1 cellular context compared by ENCODE assay signal in the genomic region with DNA sequence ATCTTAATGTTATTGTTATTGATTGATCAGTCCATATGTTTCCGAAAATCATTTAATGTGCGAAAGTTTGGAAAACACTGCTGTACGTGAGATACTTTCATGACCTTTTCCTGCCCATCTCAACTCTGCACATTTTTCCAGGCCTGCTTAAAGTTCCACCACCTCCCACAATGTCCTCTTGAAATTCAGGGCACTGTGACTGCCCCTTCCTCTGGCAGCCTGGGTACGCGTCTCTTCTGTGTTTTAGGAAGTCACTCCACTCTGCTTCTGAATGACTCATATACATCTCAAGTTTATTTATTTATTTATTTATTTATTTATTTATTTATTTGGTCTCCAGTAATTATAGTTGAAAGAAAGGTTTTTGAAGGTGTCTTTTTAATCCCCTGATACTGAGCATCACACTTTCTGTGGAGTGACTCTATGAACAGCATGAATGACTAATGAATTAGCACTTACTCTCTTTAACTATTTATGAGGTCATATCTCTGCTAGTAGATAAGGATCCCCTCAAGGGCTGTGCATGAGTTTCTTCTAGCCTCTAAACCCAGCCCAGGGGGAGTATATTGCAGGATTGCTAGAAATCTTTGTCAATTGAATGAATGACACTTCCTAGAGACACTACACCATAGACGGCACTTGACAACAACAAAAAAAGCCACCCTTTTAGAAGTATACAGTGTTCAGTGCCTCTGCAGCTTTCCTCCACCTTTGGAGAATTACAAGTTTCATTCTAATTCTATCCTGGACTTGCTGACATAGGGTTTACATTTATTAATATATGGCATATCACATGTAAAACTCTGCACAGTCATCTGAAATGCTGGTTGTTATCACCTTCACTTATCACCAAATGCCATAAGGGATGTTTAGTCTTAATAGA.
A peak's percentile ranks its signal among the peaks of the same experiment; 100 is the strongest.
TF ChIP-seq lines count a peak whose summit lies in the region.

No MANE protein-coding gene starts in this region.

TF ChIP-seq in HEK293, 187 proteins besides CTCF, POLR2A, EP300 and RAD21 (continued from another document and continues in another):
- TF ChIP-seq, protein P1, sequence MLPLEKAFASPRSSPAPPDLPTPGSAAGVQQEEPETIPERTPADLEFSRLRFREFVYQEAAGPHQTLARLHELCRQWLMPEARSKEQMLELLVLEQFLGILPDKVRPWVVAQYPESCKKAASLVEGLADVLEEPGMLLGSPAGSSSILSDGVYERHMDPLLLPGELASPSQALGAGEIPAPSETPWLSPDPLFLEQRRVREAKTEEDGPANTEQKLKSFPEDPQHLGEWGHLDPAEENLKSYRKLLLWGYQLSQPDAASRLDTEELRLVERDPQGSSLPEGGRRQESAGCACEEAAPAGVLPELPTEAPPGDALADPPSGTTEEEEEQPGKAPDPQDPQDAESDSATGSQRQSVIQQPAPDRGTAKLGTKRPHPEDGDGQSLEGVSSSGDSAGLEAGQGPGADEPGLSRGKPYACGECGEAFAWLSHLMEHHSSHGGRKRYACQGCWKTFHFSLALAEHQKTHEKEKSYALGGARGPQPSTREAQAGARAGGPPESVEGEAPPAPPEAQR (tag by site-specific recombination; IDR thresholded peaks at IDR 0.05): no peak
- TF ChIP-seq MZF1 (tag by site-specific recombination; IDR thresholded peaks at IDR 0.05; ENCODE audit: borderline replicate concordance): peak; percentile 79
- TF ChIP-seq ZNF394 (tag by site-specific recombination; IDR thresholded peaks at IDR 0.05; ENCODE audit: borderline replicate concordance): peak; percentile 88
- TF ChIP-seq ZFP37 (tag by site-specific recombination; IDR thresholded peaks at IDR 0.05): no peak
- TF ChIP-seq ZSCAN16 (tag by site-specific recombination; IDR thresholded peaks at IDR 0.05): no peak
- TF ChIP-seq ZNF555 (tag by site-specific recombination; conservative IDR thresholded peaks at IDR 0.05): peak; percentile 42; the same call in 1 of the 2 replicates
- no peak for TF ChIP-seq ZNF830 (tag by site-specific recombination; IDR thresholded peaks at IDR 0.05; ENCODE audit: low read depth)
- 0 out of 2 replicates have a peak, but pooled peaks have one; percentile 34 for TF ChIP-seq ZBTB8A (tag by site-specific recombination; IDR thresholded peaks at IDR 0.05)
- no peak for TF ChIP-seq ZNF654 (tag by site-specific recombination; IDR thresholded peaks at IDR 0.05; ENCODE audit: low read depth)
- TF ChIP-seq ZNF629 (tag by site-specific recombination; IDR thresholded peaks at IDR 0.05): peak; percentile 63
- TF ChIP-seq ZNF660 (tag by site-specific recombination; IDR thresholded peaks at IDR 0.05): peak; percentile 62; the same call in 1 of the 2 replicates
- TF ChIP-seq, protein P2, sequence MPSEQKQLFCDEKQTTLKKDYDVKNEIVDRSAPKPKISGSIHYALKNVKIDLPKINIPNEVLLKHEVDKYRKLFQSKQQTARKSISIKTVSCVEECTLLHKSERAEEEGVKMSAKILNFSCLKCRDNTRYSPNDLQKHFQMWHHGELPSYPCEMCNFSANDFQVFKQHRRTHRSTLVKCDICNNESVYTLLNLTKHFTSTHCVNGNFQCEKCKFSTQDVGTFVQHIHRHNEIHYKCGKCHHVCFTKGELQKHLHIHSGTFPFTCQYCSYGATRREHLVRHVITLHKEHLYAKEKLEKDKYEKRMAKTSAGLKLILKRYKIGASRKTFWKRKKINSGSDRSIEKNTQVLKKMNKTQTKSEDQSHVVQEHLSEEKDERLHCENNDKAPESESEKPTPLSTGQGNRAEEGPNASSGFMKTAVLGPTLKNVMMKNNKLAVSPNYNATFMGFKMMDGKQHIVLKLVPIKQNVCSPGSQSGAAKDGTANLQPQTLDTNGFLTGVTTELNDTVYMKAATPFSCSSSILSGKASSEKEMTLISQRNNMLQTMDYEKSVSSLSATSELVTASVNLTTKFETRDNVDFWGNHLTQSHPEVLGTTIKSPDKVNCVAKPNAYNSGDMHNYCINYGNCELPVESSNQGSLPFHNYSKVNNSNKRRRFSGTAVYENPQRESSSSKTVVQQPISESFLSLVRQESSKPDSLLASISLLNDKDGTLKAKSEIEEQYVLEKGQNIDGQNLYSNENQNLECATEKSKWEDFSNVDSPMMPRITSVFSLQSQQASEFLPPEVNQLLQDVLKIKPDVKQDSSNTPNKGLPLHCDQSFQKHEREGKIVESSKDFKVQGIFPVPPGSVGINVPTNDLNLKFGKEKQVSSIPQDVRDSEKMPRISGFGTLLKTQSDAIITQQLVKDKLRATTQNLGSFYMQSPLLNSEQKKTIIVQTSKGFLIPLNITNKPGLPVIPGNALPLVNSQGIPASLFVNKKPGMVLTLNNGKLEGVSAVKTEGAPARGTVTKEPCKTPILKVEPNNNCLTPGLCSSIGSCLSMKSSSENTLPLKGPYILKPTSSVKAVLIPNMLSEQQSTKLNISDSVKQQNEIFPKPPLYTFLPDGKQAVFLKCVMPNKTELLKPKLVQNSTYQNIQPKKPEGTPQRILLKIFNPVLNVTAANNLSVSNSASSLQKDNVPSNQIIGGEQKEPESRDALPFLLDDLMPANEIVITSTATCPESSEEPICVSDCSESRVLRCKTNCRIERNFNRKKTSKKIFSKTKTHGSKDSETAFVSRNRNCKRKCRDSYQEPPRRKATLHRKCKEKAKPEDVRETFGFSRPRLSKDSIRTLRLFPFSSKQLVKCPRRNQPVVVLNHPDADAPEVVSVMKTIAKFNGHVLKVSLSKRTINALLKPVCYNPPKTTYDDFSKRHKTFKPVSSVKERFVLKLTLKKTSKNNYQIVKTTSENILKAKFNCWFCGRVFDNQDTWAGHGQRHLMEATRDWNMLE (tag by site-specific recombination; conservative IDR thresholded peaks at IDR 0.05; ENCODE audit: low read depth): peak; percentile 84
- TF ChIP-seq, protein P3, sequence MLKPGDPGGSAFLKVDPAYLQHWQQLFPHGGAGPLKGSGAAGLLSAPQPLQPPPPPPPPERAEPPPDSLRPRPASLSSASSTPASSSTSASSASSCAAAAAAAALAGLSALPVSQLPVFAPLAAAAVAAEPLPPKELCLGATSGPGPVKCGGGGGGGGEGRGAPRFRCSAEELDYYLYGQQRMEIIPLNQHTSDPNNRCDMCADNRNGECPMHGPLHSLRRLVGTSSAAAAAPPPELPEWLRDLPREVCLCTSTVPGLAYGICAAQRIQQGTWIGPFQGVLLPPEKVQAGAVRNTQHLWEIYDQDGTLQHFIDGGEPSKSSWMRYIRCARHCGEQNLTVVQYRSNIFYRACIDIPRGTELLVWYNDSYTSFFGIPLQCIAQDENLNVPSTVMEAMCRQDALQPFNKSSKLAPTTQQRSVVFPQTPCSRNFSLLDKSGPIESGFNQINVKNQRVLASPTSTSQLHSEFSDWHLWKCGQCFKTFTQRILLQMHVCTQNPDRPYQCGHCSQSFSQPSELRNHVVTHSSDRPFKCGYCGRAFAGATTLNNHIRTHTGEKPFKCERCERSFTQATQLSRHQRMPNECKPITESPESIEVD (tag by site-specific recombination; IDR thresholded peaks at IDR 0.05): no peak
- no peak for TF ChIP-seq ZNF354C (tag by site-specific recombination; IDR thresholded peaks at IDR 0.05; ENCODE audit: borderline replicate concordance, low read depth)
- TF ChIP-seq ZIC2 (tag by site-specific recombination; IDR thresholded peaks at IDR 0.05): no peak
- no peak for TF ChIP-seq ZNF530 (tag by site-specific recombination; IDR thresholded peaks at IDR 0.05; ENCODE audit: low read depth)
- TF ChIP-seq ZNF114 (tag by site-specific recombination; IDR thresholded peaks at IDR 0.05): no peak
- TF ChIP-seq ZNF366 (tag by site-specific recombination; conservative IDR thresholded peaks at IDR 0.05): no peak
- TF ChIP-seq, protein P4, sequence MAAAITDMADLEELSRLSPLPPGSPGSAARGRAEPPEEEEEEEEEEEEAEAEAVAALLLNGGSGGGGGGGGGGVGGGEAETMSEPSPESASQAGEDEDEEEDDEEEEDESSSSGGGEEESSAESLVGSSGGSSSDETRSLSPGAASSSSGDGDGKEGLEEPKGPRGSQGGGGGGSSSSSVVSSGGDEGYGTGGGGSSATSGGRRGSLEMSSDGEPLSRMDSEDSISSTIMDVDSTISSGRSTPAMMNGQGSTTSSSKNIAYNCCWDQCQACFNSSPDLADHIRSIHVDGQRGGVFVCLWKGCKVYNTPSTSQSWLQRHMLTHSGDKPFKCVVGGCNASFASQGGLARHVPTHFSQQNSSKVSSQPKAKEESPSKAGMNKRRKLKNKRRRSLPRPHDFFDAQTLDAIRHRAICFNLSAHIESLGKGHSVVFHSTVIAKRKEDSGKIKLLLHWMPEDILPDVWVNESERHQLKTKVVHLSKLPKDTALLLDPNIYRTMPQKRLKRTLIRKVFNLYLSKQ (tag by site-specific recombination; IDR thresholded peaks at IDR 0.05; ENCODE audit: borderline replicate concordance): no peak
- TF ChIP-seq, protein P5, sequence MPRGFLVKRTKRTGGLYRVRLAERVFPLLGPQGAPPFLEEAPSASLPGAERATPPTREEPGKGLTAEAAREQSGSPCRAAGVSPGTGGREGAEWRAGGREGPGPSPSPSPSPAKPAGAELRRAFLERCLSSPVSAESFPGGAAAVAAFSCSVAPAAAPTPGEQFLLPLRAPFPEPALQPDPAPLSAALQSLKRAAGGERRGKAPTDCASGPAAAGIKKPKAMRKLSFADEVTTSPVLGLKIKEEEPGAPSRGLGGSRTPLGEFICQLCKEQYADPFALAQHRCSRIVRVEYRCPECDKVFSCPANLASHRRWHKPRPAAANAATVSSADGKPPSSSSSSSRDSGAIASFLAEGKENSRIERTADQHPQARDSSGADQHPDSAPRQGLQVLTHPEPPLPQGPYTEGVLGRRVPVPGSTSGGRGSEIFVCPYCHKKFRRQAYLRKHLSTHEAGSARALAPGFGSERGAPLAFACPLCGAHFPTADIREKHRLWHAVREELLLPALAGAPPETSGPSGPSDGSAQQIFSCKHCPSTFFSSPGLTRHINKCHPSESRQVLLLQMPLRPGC (tag by site-specific recombination; IDR thresholded peaks at IDR 0.05): no peak
- TF ChIP-seq ZNF501 (tag by site-specific recombination; IDR thresholded peaks at IDR 0.05): no peak
- TF ChIP-seq, protein P6, sequence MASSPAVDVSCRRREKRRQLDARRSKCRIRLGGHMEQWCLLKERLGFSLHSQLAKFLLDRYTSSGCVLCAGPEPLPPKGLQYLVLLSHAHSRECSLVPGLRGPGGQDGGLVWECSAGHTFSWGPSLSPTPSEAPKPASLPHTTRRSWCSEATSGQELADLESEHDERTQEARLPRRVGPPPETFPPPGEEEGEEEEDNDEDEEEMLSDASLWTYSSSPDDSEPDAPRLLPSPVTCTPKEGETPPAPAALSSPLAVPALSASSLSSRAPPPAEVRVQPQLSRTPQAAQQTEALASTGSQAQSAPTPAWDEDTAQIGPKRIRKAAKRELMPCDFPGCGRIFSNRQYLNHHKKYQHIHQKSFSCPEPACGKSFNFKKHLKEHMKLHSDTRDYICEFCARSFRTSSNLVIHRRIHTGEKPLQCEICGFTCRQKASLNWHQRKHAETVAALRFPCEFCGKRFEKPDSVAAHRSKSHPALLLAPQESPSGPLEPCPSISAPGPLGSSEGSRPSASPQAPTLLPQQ (tag by site-specific recombination; IDR thresholded peaks at IDR 0.05): no peak
- TF ChIP-seq ZXDB (tag by site-specific recombination; IDR thresholded peaks at IDR 0.05): 0 out of 2 replicates have a peak, but pooled peaks have one; percentile 32
- TF ChIP-seq, protein P7, sequence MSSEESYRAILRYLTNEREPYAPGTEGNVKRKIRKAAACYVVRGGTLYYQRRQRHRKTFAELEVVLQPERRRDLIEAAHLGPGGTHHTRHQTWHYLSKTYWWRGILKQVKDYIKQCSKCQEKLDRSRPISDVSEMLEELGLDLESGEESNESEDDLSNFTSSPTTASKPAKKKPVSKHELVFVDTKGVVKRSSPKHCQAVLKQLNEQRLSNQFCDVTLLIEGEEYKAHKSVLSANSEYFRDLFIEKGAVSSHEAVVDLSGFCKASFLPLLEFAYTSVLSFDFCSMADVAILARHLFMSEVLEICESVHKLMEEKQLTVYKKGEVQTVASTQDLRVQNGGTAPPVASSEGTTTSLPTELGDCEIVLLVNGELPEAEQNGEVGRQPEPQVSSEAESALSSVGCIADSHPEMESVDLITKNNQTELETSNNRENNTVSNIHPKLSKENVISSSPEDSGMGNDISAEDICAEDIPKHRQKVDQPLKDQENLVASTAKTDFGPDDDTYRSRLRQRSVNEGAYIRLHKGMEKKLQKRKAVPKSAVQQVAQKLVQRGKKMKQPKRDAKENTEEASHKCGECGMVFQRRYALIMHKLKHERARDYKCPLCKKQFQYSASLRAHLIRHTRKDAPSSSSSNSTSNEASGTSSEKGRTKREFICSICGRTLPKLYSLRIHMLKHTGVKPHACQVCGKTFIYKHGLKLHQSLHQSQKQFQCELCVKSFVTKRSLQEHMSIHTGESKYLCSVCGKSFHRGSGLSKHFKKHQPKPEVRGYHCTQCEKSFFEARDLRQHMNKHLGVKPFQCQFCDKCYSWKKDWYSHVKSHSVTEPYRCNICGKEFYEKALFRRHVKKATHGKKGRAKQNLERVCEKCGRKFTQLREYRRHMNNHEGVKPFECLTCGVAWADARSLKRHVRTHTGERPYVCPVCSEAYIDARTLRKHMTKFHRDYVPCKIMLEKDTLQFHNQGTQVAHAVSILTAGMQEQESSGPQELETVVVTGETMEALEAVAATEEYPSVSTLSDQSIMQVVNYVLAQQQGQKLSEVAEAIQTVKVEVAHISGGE (tag by site-specific recombination; conservative IDR thresholded peaks at IDR 0.05; ENCODE audit: low read depth): peak; percentile 59
- no peak for TF ChIP-seq ZNF37A (tag by site-specific recombination; IDR thresholded peaks at IDR 0.05)
- TF ChIP-seq ZNF433 (tag by site-specific recombination; IDR thresholded peaks at IDR 0.05; ENCODE audit: low read depth): 0 out of 2 replicates have a peak, but pooled peaks have one; percentile 14
- TF ChIP-seq RBAK (tag by site-specific recombination; IDR thresholded peaks at IDR 0.05): no peak
- TF ChIP-seq ZNF426 (tag by site-specific recombination; IDR thresholded peaks at IDR 0.05): peak; percentile 59
- TF ChIP-seq, protein P8, sequence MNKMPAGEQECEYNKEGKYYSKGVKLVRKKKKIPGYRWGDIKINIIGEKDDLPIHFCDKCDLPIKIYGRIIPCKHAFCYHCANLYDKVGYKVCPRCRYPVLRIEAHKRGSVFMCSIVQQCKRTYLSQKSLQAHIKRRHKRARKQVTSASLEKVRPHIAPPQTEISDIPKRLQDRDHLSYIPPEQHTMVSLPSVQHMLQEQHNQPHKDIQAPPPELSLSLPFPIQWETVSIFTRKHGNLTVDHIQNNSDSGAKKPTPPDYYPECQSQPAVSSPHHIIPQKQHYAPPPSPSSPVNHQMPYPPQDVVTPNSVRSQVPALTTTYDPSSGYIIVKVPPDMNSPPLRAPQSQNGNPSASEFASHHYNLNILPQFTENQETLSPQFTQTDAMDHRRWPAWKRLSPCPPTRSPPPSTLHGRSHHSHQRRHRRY (tag by site-specific recombination; IDR thresholded peaks at IDR 0.05): no peak
- TF ChIP-seq, protein P9, sequence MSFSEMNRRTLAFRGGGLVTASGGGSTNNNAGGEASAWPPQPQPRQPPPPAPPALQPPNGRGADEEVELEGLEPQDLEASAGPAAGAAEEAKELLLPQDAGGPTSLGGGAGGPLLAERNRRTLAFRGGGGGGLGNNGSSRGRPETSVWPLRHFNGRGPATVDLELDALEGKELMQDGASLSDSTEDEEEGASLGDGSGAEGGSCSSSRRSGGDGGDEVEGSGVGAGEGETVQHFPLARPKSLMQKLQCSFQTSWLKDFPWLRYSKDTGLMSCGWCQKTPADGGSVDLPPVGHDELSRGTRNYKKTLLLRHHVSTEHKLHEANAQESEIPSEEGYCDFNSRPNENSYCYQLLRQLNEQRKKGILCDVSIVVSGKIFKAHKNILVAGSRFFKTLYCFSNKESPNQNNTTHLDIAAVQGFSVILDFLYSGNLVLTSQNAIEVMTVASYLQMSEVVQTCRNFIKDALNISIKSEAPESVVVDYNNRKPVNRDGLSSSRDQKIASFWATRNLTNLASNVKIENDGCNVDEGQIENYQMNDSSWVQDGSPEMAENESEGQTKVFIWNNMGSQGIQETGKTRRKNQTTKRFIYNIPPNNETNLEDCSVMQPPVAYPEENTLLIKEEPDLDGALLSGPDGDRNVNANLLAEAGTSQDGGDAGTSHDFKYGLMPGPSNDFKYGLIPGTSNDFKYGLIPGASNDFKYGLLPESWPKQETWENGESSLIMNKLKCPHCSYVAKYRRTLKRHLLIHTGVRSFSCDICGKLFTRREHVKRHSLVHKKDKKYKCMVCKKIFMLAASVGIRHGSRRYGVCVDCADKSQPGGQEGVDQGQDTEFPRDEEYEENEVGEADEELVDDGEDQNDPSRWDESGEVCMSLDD (tag by site-specific recombination; IDR thresholded peaks at IDR 0.05): no peak
